ENCODE assay signal across 1 cellular context in the genomic region with DNA sequence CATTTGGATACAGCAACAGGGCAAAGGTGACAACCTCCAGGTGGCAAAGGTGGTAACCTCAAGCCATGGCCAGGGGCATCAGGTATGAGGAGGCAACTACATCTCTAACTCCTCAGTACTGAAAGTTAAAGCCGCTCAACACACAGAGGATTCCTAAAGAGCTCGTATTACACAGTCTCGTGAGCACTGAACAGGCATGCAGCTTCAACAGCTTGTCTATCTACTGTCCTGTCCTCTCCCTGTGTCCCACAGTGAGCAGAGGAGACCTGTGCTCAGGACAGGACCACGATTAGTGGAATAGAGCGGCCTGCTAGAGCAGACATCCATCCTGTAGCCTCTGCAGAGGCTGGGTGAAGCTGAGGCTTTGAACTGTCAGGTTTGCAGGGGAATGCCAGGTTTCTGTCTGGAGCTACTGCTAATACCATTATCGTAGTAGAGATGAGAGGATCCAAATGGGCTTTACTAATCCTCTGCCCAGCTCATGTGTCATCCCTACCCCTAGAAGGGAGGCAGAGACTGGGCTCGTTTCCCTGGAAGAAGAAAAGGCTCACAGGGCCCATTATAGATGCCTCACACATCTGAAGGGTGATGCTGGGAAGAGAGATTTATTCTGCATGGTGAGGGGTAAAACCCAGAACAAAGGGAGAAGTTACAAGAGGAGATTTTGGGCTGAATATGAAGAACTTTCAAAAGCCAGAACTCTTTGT.
TF ChIP-seq lines count a peak whose summit lies in the region.

No MANE protein-coding gene starts in this region.

TF ChIP-seq in GM23338, 12 proteins besides CTCF, POLR2A, EP300 and RAD21 (continued from another document):
- TF ChIP-seq, protein P1, sequence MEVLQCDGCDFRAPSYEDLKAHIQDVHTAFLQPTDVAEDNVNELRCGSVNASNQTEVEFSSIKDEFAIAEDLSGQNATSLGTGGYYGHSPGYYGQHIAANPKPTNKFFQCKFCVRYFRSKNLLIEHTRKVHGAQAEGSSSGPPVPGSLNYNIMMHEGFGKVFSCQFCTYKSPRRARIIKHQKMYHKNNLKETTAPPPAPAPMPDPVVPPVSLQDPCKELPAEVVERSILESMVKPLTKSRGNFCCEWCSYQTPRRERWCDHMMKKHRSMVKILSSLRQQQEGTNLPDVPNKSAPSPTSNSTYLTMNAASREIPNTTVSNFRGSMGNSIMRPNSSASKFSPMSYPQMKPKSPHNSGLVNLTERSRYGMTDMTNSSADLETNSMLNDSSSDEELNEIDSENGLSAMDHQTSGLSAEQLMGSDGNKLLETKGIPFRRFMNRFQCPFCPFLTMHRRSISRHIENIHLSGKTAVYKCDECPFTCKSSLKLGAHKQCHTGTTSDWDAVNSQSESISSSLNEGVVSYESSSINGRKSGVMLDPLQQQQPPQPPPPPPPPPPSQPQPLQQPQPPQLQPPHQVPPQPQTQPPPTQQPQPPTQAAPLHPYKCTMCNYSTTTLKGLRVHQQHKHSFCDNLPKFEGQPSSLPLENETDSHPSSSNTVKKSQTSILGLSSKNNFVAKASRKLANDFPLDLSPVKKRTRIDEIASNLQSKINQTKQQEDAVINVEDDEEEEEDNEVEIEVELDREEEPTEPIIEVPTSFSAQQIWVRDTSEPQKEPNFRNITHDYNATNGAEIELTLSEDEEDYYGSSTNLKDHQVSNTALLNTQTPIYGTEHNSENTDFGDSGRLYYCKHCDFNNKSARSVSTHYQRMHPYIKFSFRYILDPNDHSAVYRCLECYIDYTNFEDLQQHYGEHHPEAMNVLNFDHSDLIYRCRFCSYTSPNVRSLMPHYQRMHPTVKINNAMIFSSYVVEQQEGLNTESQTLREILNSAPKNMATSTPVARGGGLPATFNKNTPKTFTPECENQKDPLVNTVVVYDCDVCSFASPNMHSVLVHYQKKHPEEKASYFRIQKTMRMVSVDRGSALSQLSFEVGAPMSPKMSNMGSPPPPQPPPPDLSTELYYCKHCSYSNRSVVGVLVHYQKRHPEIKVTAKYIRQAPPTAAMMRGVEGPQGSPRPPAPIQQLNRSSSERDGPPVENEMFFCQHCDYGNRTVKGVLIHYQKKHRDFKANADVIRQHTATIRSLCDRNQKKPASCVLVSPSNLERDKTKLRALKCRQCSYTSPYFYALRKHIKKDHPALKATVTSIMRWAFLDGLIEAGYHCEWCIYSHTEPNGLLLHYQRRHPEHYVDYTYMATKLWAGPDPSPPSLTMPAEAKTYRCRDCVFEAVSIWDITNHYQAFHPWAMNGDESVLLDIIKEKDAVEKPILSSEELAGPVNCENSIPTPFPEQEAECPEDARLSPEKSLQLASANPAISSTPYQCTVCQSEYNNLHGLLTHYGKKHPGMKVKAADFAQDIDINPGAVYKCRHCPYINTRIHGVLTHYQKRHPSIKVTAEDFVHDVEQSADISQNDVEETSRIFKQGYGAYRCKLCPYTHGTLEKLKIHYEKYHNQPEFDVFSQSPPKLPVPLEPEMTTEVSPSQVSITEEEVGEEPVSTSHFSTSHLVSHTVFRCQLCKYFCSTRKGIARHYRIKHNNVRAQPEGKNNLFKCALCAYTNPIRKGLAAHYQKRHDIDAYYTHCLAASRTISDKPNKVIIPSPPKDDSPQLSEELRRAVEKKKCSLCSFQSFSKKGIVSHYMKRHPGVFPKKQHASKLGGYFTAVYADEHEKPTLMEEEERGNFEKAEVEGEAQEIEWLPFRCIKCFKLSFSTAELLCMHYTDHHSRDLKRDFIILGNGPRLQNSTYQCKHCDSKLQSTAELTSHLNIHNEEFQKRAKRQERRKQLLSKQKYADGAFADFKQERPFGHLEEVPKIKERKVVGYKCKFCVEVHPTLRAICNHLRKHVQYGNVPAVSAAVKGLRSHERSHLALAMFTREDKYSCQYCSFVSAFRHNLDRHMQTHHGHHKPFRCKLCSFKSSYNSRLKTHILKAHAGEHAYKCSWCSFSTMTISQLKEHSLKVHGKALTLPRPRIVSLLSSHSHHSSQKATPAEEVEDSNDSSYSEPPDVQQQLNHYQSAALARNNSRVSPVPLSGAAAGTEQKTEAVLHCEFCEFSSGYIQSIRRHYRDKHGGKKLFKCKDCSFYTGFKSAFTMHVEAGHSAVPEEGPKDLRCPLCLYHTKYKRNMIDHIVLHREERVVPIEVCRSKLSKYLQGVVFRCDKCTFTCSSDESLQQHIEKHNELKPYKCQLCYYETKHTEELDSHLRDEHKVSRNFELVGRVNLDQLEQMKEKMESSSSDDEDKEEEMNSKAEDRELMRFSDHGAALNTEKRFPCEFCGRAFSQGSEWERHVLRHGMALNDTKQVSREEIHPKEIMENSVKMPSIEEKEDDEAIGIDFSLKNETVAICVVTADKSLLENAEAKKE (CRISPR knock-in tag; IDR thresholded peaks at IDR 0.05) = no peak
- TF ChIP-seq, protein P2, sequence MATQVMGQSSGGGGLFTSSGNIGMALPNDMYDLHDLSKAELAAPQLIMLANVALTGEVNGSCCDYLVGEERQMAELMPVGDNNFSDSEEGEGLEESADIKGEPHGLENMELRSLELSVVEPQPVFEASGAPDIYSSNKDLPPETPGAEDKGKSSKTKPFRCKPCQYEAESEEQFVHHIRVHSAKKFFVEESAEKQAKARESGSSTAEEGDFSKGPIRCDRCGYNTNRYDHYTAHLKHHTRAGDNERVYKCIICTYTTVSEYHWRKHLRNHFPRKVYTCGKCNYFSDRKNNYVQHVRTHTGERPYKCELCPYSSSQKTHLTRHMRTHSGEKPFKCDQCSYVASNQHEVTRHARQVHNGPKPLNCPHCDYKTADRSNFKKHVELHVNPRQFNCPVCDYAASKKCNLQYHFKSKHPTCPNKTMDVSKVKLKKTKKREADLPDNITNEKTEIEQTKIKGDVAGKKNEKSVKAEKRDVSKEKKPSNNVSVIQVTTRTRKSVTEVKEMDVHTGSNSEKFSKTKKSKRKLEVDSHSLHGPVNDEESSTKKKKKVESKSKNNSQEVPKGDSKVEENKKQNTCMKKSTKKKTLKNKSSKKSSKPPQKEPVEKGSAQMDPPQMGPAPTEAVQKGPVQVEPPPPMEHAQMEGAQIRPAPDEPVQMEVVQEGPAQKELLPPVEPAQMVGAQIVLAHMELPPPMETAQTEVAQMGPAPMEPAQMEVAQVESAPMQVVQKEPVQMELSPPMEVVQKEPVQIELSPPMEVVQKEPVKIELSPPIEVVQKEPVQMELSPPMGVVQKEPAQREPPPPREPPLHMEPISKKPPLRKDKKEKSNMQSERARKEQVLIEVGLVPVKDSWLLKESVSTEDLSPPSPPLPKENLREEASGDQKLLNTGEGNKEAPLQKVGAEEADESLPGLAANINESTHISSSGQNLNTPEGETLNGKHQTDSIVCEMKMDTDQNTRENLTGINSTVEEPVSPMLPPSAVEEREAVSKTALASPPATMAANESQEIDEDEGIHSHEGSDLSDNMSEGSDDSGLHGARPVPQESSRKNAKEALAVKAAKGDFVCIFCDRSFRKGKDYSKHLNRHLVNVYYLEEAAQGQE (IDR thresholded peaks at IDR 0.05; ENCODE audit: unreplicated experiment) = no peak
